In genomic region chr6:52255434-52255833, GRCh38 we compare ENCODE assay signal across 25 cellular contexts. TPM values are rescaled to one million over a fixed set of nuclear protein-coding genes. Genes with fewer than 3 reads are reported as not detected.
DNase-seq lines count a peak whose midpoint lies in the region; ATAC-seq and TF ChIP-seq lines count a peak whose summit lies in the region.
"Had no signal": no experiment of that assay in that cellular context is flagged by ENCODE, and none has a peak within 500 bp of the region (broad histone marks: within the 10 kb centered on the region; RNA-seq: fewer than 3 reads in every experiment).

No MANE protein-coding gene starts in this region.

- no peaks in the 10 kb centered on the region for H3K27me3 ChIP-seq in GM23338 (ENCODE audit: insufficient read depth)
- H3K27me3 ChIP-seq: BLaER1 had no signal

- CTCF ChIA-PET in activated CD4-positive, alpha-beta memory T cell treated with anti-CD3 and anti-CD28 coated beads for 36 hours (lab: Charles Lee): interaction anchor here (0.7 to 4.7 kb wide), 5 partner anchors 8 to 95 kb away, joined by 4 to 28 read pairs (median 7); partner anchors contain the start of gene MCM3
- CTCF ChIA-PET in activated CD8-positive, alpha-beta memory T cell treated with anti-CD3 and anti-CD28 coated beads, Interleukin-2, amount 10 ng/mL, durations not matched to agents 7 days and 5 days (lab: Charles Lee): interaction anchor here (1.5 kb wide), 1 partner anchor 9 kb away, joined by 9 read pairs; no protein-coding TSS in a partner anchor

- H3K9me2 ChIP-seq in GM23338 (ENCODE audit: insufficient read depth): peaks cover 8% of the 10 kb centered on the region; the same call in 1 of the 2 replicates

- TF ChIP-seq CTCF in GM23338 (conservative IDR thresholded peaks at IDR 0.05; ENCODE audit: low read depth in 2 of 2): no peak

- H3K27ac Mint-ChIP-seq in activated naive CD8-positive, alpha-beta T cell: peak overlapping the region; percentile 18
- H3K27ac Mint-ChIP-seq in activated naive CD8-positive, alpha-beta T cell treated with anti-CD3 and anti-CD28 coated beads for 36 hours: no peak overlapping the region
- no peak overlapping the region for H3K27ac Mint-ChIP-seq in GM23338
- H3K27ac Mint-ChIP-seq in activated CD4-positive, alpha-beta memory T cell treated with anti-CD3 and anti-CD28 coated beads for 36 hours: peak overlapping the region; percentile 3
- H3K27ac Mint-ChIP-seq in stimulated activated effector memory CD8-positive, alpha-beta T cell treated with anti-CD3 and anti-CD28 coated beads, Interleukin-12 subunit alpha, Interleukin-12 subunit beta, amount 100 ng/mL, for 72 hours: no peak overlapping the region
- no peak overlapping the region for H3K27ac Mint-ChIP-seq in activated CD8-positive, alpha-beta memory T cell treated with anti-CD3 and anti-CD28 coated beads, Interleukin-2, amount 10 ng/mL, durations not matched to agents 7 days and 5 days
- H3K27ac Mint-ChIP-seq: CD4-positive, alpha-beta T cell; H9; HFFc6 had no signal

- peaks cover 8% of the 10 kb centered on the region for H3K27me3 Mint-ChIP-seq in activated naive CD8-positive, alpha-beta T cell
- peaks cover 36% of the 10 kb centered on the region for H3K27me3 Mint-ChIP-seq in activated naive CD8-positive, alpha-beta T cell treated with anti-CD3 and anti-CD28 coated beads for 36 hours
- peaks cover 3% of the 10 kb centered on the region for H3K27me3 Mint-ChIP-seq in GM23338 (ENCODE audit: insufficient read depth, low read depth, poor library complexity)
- H3K27me3 Mint-ChIP-seq in activated CD4-positive, alpha-beta memory T cell treated with anti-CD3 and anti-CD28 coated beads for 36 hours: peaks cover 32% of the 10 kb centered on the region
- peaks cover 54% of the 10 kb centered on the region for H3K27me3 Mint-ChIP-seq in activated CD8-positive, alpha-beta memory T cell treated with anti-CD3 and anti-CD28 coated beads, Interleukin-2, amount 10 ng/mL, durations not matched to agents 7 days and 5 days

- no peak overlapping the region for H3K4me3 Mint-ChIP-seq in activated naive CD8-positive, alpha-beta T cell
- no peak overlapping the region for H3K4me3 Mint-ChIP-seq in activated naive CD8-positive, alpha-beta T cell treated with anti-CD3 and anti-CD28 coated beads for 36 hours
- no peak overlapping the region for H3K4me3 Mint-ChIP-seq in GM23338
- H3K4me3 Mint-ChIP-seq in activated CD4-positive, alpha-beta memory T cell treated with anti-CD3 and anti-CD28 coated beads for 36 hours: peak overlapping the region; percentile 14
- H3K4me3 Mint-ChIP-seq in stimulated activated effector memory CD8-positive, alpha-beta T cell treated with anti-CD3 and anti-CD28 coated beads, Interleukin-12 subunit alpha, Interleukin-12 subunit beta, amount 100 ng/mL, for 72 hours: peak overlapping the region; percentile 36
- H3K4me3 Mint-ChIP-seq in activated CD8-positive, alpha-beta memory T cell treated with anti-CD3 and anti-CD28 coated beads, Interleukin-2, amount 10 ng/mL, durations not matched to agents 7 days and 5 days: no peak overlapping the region
- H3K4me3 Mint-ChIP-seq: CD4-positive, alpha-beta T cell; H9; HFFc6 had no signal

- H3K4me1 Mint-ChIP-seq in activated naive CD8-positive, alpha-beta T cell (ENCODE audit: low read depth): peaks cover 14% of the 10 kb centered on the region
- H3K4me1 Mint-ChIP-seq in activated naive CD8-positive, alpha-beta T cell treated with anti-CD3 and anti-CD28 coated beads for 36 hours: peaks cover 42% of the 10 kb centered on the region
- no peaks in the 10 kb centered on the region for H3K4me1 Mint-ChIP-seq in GM23338
- peaks cover 38% of the 10 kb centered on the region for H3K4me1 Mint-ChIP-seq in activated CD4-positive, alpha-beta memory T cell treated with anti-CD3 and anti-CD28 coated beads for 36 hours (ENCODE audit: low read depth)
- peaks cover 38% of the 10 kb centered on the region for H3K4me1 Mint-ChIP-seq in stimulated activated effector memory CD8-positive, alpha-beta T cell treated with anti-CD3 and anti-CD28 coated beads, Interleukin-12 subunit alpha, Interleukin-12 subunit beta, amount 100 ng/mL, for 72 hours
- H3K4me1 Mint-ChIP-seq in activated CD8-positive, alpha-beta memory T cell treated with anti-CD3 and anti-CD28 coated beads, Interleukin-2, amount 10 ng/mL, durations not matched to agents 7 days and 5 days: peaks cover 35% of the 10 kb centered on the region

- H3K79me2 ChIP-seq in GM23338 (replicated peaks; ENCODE audit: insufficient read depth): no peaks in the 10 kb centered on the region

- no peaks in the 10 kb centered on the region for H3K4me1 ChIP-seq in GM23338 (ENCODE audit: insufficient read depth)
- H3K4me1 ChIP-seq: BLaER1 had no signal

- DNase-seq in activated naive CD8-positive, alpha-beta T cell treated with anti-CD3 and anti-CD28 coated beads for 36 hours: no peak
- DNase-seq in GM23338 (ENCODE audit: low spot score): peak; percentile 11
- DNase-seq in activated CD4-positive, alpha-beta memory T cell treated with anti-CD3 and anti-CD28 coated beads for 36 hours: no peak
- no peak for DNase-seq in stimulated activated effector memory CD8-positive, alpha-beta T cell treated with anti-CD3 and anti-CD28 coated beads, Interleukin-12 subunit alpha, Interleukin-12 subunit beta, amount 100 ng/mL, for 72 hours (ENCODE audit: low spot score in 2 of 2)
- no peak for DNase-seq in activated CD8-positive, alpha-beta memory T cell treated with anti-CD3 and anti-CD28 coated beads, Interleukin-2, amount 10 ng/mL, durations not matched to agents 7 days and 5 days
- DNase-seq: ACHN; CD4-positive, alpha-beta T cell; COR-L47; DMS79; H9; HFFc6; NCI-H1105; NCI-H146; NCI-H2029; NCI-H2227 treated with DMSO at 0.1 percent for 48 hours; NCI-H510A treated with DMSO at 0.1 percent for 48 hours; NCI-H774; NK-92 treated with Interleukin-12 subunit alpha and Interleukin-12 subunit beta, amount 100 ng/mL, for 24 hours; SIG-M5 had no signal

- no peaks in the 10 kb centered on the region for H3K9me3 Mint-ChIP-seq in activated naive CD8-positive, alpha-beta T cell (ENCODE audit: low read depth)
- no peaks in the 10 kb centered on the region for H3K9me3 Mint-ChIP-seq in activated naive CD8-positive, alpha-beta T cell treated with anti-CD3 and anti-CD28 coated beads for 36 hours
- H3K9me3 Mint-ChIP-seq in GM23338: peaks cover 4% of the 10 kb centered on the region; the same call in 2 of the 3 replicates
- H3K9me3 Mint-ChIP-seq in activated CD4-positive, alpha-beta memory T cell treated with anti-CD3 and anti-CD28 coated beads for 36 hours: no peaks in the 10 kb centered on the region
- H3K9me3 Mint-ChIP-seq in stimulated activated effector memory CD8-positive, alpha-beta T cell treated with anti-CD3 and anti-CD28 coated beads, Interleukin-12 subunit alpha, Interleukin-12 subunit beta, amount 100 ng/mL, for 72 hours: no peaks in the 10 kb centered on the region
- H3K9me3 Mint-ChIP-seq in activated CD8-positive, alpha-beta memory T cell treated with anti-CD3 and anti-CD28 coated beads, Interleukin-2, amount 10 ng/mL, durations not matched to agents 7 days and 5 days (ENCODE audit: low read depth): no peaks in the 10 kb centered on the region
- H3K9me3 Mint-ChIP-seq: CD4-positive, alpha-beta T cell; HFFc6 had no signal

- no peak overlapping the region for H3K4me3 ChIP-seq in GM23338
- H3K4me3 ChIP-seq: BLaER1 had no signal

- no peaks in the 10 kb centered on the region for H3F3A ChIP-seq in GM23338 (replicated peaks; ENCODE audit: low read depth)

- H3K36me3 ChIP-seq in GM23338 (ENCODE audit: insufficient read depth): no peaks in the 10 kb centered on the region

- H3K36me3 Mint-ChIP-seq in activated naive CD8-positive, alpha-beta T cell: no peaks in the 10 kb centered on the region
- H3K36me3 Mint-ChIP-seq in activated naive CD8-positive, alpha-beta T cell treated with anti-CD3 and anti-CD28 coated beads for 36 hours: peaks cover 3% of the 10 kb centered on the region
- peaks cover 9% of the 10 kb centered on the region; the same call in 2 of the 3 replicates for H3K36me3 Mint-ChIP-seq in GM23338 (ENCODE audit: low read depth)
- no peaks in the 10 kb centered on the region for H3K36me3 Mint-ChIP-seq in activated CD4-positive, alpha-beta memory T cell treated with anti-CD3 and anti-CD28 coated beads for 36 hours
- H3K36me3 Mint-ChIP-seq in stimulated activated effector memory CD8-positive, alpha-beta T cell treated with anti-CD3 and anti-CD28 coated beads, Interleukin-12 subunit alpha, Interleukin-12 subunit beta, amount 100 ng/mL, for 72 hours: peaks cover 5% of the 10 kb centered on the region
- H3K36me3 Mint-ChIP-seq in activated CD8-positive, alpha-beta memory T cell treated with anti-CD3 and anti-CD28 coated beads, Interleukin-2, amount 10 ng/mL, durations not matched to agents 7 days and 5 days: peaks cover 6% of the 10 kb centered on the region

- no peaks in the 10 kb centered on the region for H4K20me1 ChIP-seq in GM23338 (replicated peaks; ENCODE audit: insufficient read depth)
- H4K20me1 ChIP-seq: BLaER1 had no signal

- ATAC-seq in GM23338: no peak; the same call in 2 of the 3 replicates
- ATAC-seq in stimulated activated effector memory CD8-positive, alpha-beta T cell treated with anti-CD3 and anti-CD28 coated beads, Interleukin-12 subunit alpha, Interleukin-12 subunit beta, amount 100 ng/mL, for 72 hours: no peak
- no peak for ATAC-seq in activated CD8-positive, alpha-beta memory T cell treated with anti-CD3 and anti-CD28 coated beads, Interleukin-2, amount 10 ng/mL, durations not matched to agents 7 days and 5 days
- no peak for ATAC-seq in HG02884 (IDR thresholded peaks at IDR 0.05; ENCODE audit: unreplicated experiment)

- POLR2A ChIA-PET in activated CD4-positive, alpha-beta memory T cell treated with anti-CD3 and anti-CD28 coated beads for 36 hours (lab: Charles Lee): interaction anchor here (1.0 kb wide), 1 partner anchor 24 kb away, joined by 3 read pairs; no protein-coding TSS in a partner anchor

- H3K4me2 ChIP-seq in GM23338: no peak overlapping the region
- H3K4me2 ChIP-seq: BLaER1, KMS-11 had no signal

- intact Hi-C loops in activated CD4-positive, alpha-beta memory T cell treated with anti-CD3 and anti-CD28 coated beads for 36 hours (cut with micrococcal nuclease): loop anchor here (1.0 to 10.0 kb wide), 4 partner anchors 28 to 401 kb away; no protein-coding TSS in a partner anchor

- H2AFZ ChIP-seq in GM23338: no peak overlapping the region

- H3K27ac ChIP-seq in GM23338 (ENCODE audit: low read depth): no peak overlapping the region
- H3K27ac ChIP-seq: BLaER1, HL-60, KMS-11 had no signal

RNA-seq across cellular contexts. Expression of gene IL17F, which starts 11.1 kb away (rescaled TPM):
- not detected for total RNA-seq in activated naive CD8-positive, alpha-beta T cell treated with anti-CD3 and anti-CD28 coated beads for 36 hours
- not detected in 2 replicates for total RNA-seq in GM23338 (2014; rRNA removed; shearing (Covaris generic))
- 0.35 TPM in 1 of 2 replicates, not detected in the other for polyA plus RNA-seq in GM23338 (2016; fragmentation: Nextera tagmentation; extraction: Ambion mirVana)
- total RNA-seq in activated CD4-positive, alpha-beta memory T cell treated with anti-CD3 and anti-CD28 coated beads for 36 hours: 100 to 1,000 TPM; 113 to 119 TPM
- not detected for total RNA-seq in activated CD8-positive, alpha-beta memory T cell treated with anti-CD3 and anti-CD28 coated beads, Interleukin-2, amount 10 ng/mL, durations not matched to agents 7 days and 5 days
- total RNA-seq: CD4-positive, alpha-beta T cell; H9; HFFc6; HT-29 had no signal

RNA-seq across cellular contexts. Expression of gene MCM3, which starts 29.1 kb away (rescaled TPM):
- total RNA-seq in activated naive CD8-positive, alpha-beta T cell treated with anti-CD3 and anti-CD28 coated beads for 36 hours: 100 to 1,000 TPM; 326 to 335 TPM
- total RNA-seq in GM23338 (2014; rRNA removed; shearing (Covaris generic)): 328 and 369 TPM in 2 replicates
- 147 and 157 TPM in 2 replicates for polyA plus RNA-seq in GM23338 (2016; fragmentation: Nextera tagmentation; extraction: Ambion mirVana)
- total RNA-seq in activated CD4-positive, alpha-beta memory T cell treated with anti-CD3 and anti-CD28 coated beads for 36 hours: 100 to 1,000 TPM; 231 to 244 TPM
- total RNA-seq in activated CD8-positive, alpha-beta memory T cell treated with anti-CD3 and anti-CD28 coated beads, Interleukin-2, amount 10 ng/mL, durations not matched to agents 7 days and 5 days: 100 to 1,000 TPM; 248 to 262 TPM

Comparison
In these comparisons a context has a peak if more than half of its experiments do, and no peak if none do; other contexts are left out.
1. H3K27ac Mint-ChIP-seq: peak in activated naive CD8-positive, alpha-beta T cell (single experiment) and activated CD4-positive, alpha-beta memory T cell treated with anti-CD3 and anti-CD28 coated beads for 36 hours (single experiment); none in activated naive CD8-positive, alpha-beta T cell treated with anti-CD3 and anti-CD28 coated beads for 36 hours (single experiment), GM23338 (single experiment), stimulated activated effector memory CD8-positive, alpha-beta T cell treated with anti-CD3 and anti-CD28 coated beads, Interleukin-12 subunit alpha, Interleukin-12 subunit beta, amount 100 ng/mL, for 72 hours (single experiment) and activated CD8-positive, alpha-beta memory T cell treated with anti-CD3 and anti-CD28 coated beads, Interleukin-2, amount 10 ng/mL, durations not matched to agents 7 days and 5 days (single experiment).
2. H3K4me3 Mint-ChIP-seq: peak in activated CD4-positive, alpha-beta memory T cell treated with anti-CD3 and anti-CD28 coated beads for 36 hours (single experiment) and stimulated activated effector memory CD8-positive, alpha-beta T cell treated with anti-CD3 and anti-CD28 coated beads, Interleukin-12 subunit alpha, Interleukin-12 subunit beta, amount 100 ng/mL, for 72 hours (single experiment); none in activated naive CD8-positive, alpha-beta T cell (single experiment), activated naive CD8-positive, alpha-beta T cell treated with anti-CD3 and anti-CD28 coated beads for 36 hours (single experiment), GM23338 (single experiment) and activated CD8-positive, alpha-beta memory T cell treated with anti-CD3 and anti-CD28 coated beads, Interleukin-2, amount 10 ng/mL, durations not matched to agents 7 days and 5 days (single experiment).
3. RNA of gene IL17F, which starts 11.1 kb away (total RNA-seq): 113 to 119 TPM in activated CD4-positive, alpha-beta memory T cell treated with anti-CD3 and anti-CD28 coated beads for 36 hours; not detected in activated naive CD8-positive, alpha-beta T cell treated with anti-CD3 and anti-CD28 coated beads for 36 hours, not detected in GM23338 and not detected in activated CD8-positive, alpha-beta memory T cell treated with anti-CD3 and anti-CD28 coated beads, Interleukin-2, amount 10 ng/mL, durations not matched to agents 7 days and 5 days; every median in the first group is over 100 times any median in the second.